ENCODE assay signal across 8 cellular contexts in genomic region chr11:71420455-71421241, GRCh38. TPM values are rescaled to one million over a fixed set of nuclear protein-coding genes. Genes with fewer than 3 reads are reported as not detected.
DNase-seq lines count a peak whose midpoint lies in the region; ATAC-seq, FAIRE-seq and TF ChIP-seq lines count a peak whose summit lies in the region.

No MANE protein-coding gene starts in this region.

- no peaks in the 10 kb centered on the region for H3K9me3 Mint-ChIP-seq in CD14-positive monocyte

- H3K4me3 Mint-ChIP-seq in CD14-positive monocyte: no peak overlapping the region

- DNase-seq in CD14-positive monocyte (ENCODE audit: low spot score) (no peak), GM19238 (ENCODE audit: insufficient read length, low spot score) (peak; percentile 25), NCI-H345 (lab: John Stamatoyannopoulos, UW) (peak; percentile 85), breast epithelium (ENCODE audit: low spot score in 2 of 2) (no peak), HepG2 (ENCODE audit: low spot score) (peak; percentile 48)

- no peaks in the 10 kb centered on the region for H3K27me3 ChIP-seq in breast epithelium
- H3K27me3 ChIP-seq in HepG2 (ENCODE audit: control insufficient read depth in 1 of 2, insufficient read depth in 2 of 2, low read length in 2 of 2): peaks cover 3 to 28% of the 10 kb centered on the region in 2 experiments; a peak in 3 of 5 replicates

- CTCF ChIA-PET in HepG2 (lab: Yijun Ruan, JAX; ENCODE audit: low intra/inter-chr PET ratio, low total read pairs): interaction anchor here (1.8 kb wide), 1 partner anchor 300 kb away, joined by 10 read pairs; no protein-coding TSS in a partner anchor

- peaks cover 4% of the 10 kb centered on the region for H3K4me1 Mint-ChIP-seq in CD14-positive monocyte

- TF ChIP-seq EP300 in HepG2 (IDR thresholded peaks at IDR 0.05; ENCODE audit: low read depth in 2 of 2, low read length in 2 of 2): no peak
- TF ChIP-seq EP300 in HepG2 (CRISPR knock-in tag; IDR thresholded peaks at IDR 0.05; ENCODE audit: borderline replicate concordance): no peak

- no peaks in the 10 kb centered on the region for H4K20me1 ChIP-seq in HepG2 (ENCODE audit: insufficient read depth, low read length)

- H3K36me3 Mint-ChIP-seq in CD14-positive monocyte: no peaks in the 10 kb centered on the region

- intact Hi-C loops in CD14-positive monocyte (cut with micrococcal nuclease): no loop called here
- intact Hi-C loops in breast epithelium (cut with DNase I; ENCODE audit: low total_unique reads): no loop called here
- intact Hi-C loops in HepG2 (cut with micrococcal nuclease; ENCODE audit: unreplicated experiment): no loop called here

- FAIRE-seq in HepG2 (lab: Jason Lieb, UNC): peak; percentile 76

- TF ChIP-seq RAD21 in HepG2 (CRISPR knock-in tag; IDR thresholded peaks at IDR 0.05): peak; percentile 70

- peak; percentile 81 for ATAC-seq in HepG2
- no peak for ATAC-seq in GM18519 (IDR thresholded peaks at IDR 0.05; ENCODE audit: low FRiP score, unreplicated experiment)
- ATAC-seq in GM19324 (IDR thresholded peaks at IDR 0.05; ENCODE audit: low FRiP score, unreplicated experiment): no peak
- no peak for ATAC-seq in HG03432 (IDR thresholded peaks at IDR 0.05; ENCODE audit: unreplicated experiment)

- H3K4me3 ChIP-seq in breast epithelium (no peak overlapping the region), HepG2 (replicated peaks in 1 of 3; ENCODE audit: insufficient read depth in 1 of 3, low read depth in 2 of 3, low read length in 3 of 3) (no peak overlapping the region)

- no peak overlapping the region for H2AFZ ChIP-seq in HepG2 (ENCODE audit: low read length)

- H3K27ac Mint-ChIP-seq in CD14-positive monocyte: no peak overlapping the region

- H3K27ac ChIP-seq in breast epithelium: no peak overlapping the region
- no peak overlapping the region for H3K27ac ChIP-seq in HepG2 (ENCODE audit: extremely low read length, insufficient read depth, low read length)

- H3K79me2 ChIP-seq in HepG2 (ENCODE audit: insufficient read depth, low read length): no peaks in the 10 kb centered on the region

- no peak overlapping the region for H3K4me2 ChIP-seq in HepG2 (ENCODE audit: low read depth, low read length)

- H3K36me3 ChIP-seq in breast epithelium: no peaks in the 10 kb centered on the region
- H3K36me3 ChIP-seq in HepG2 (replicated peaks in 1 of 2; ENCODE audit: control insufficient read depth in 1 of 2, insufficient read depth in 2 of 2, low read length in 2 of 2): no peaks in the 10 kb centered on the region

- TF ChIP-seq CTCF in CD14-positive monocyte (IDR thresholded peaks at IDR 0.05) (peak; percentile 73), breast epithelium (IDR thresholded peaks at IDR 0.05) (peak in 2 of 3 donors; percentile 42 to 50), HepG2 (CRISPR knock-in tag; IDR thresholded peaks at IDR 0.05) (peak; percentile 88)

- H3K9ac ChIP-seq in HepG2 (ENCODE audit: insufficient read depth, low read depth, low read length): no peak overlapping the region

- TF ChIP-seq POLR2A in breast epithelium (IDR thresholded peaks at IDR 0.05) (no peak), HepG2 (IDR thresholded peaks at IDR 0.05; ENCODE audit: insufficient read depth in 1 of 2, low read depth in 2 of 2, low read length in 2 of 2) (no peak)

- in situ Hi-C loops in HepG2 (cut with HindIII; ENCODE audit: extremely low pct_ligation_motif_present, low pct_unique_long_range_greater_than_20kb): loop anchor here (25.0 kb wide), 1 partner anchor 958 kb away; no protein-coding TSS in a partner anchor

- POLR2A ChIA-PET in HepG2 (lab: Yijun Ruan, JAX): no interaction called here

- WGBS in HepG2 (ENCODE audit: low lambda C conversion rate): 44% methylated on average over 16 of the region's 16 CpGs

- H3K9me3 ChIP-seq in breast epithelium: no peaks in the 10 kb centered on the region
- H3K9me3 ChIP-seq in HepG2 (ENCODE audit: low read length): no peaks in the 10 kb centered on the region

- H3K4me1 ChIP-seq in breast epithelium (no peaks in the 10 kb centered on the region), HepG2 (ENCODE audit: insufficient read depth, low read length) (peaks cover 9% of the 10 kb centered on the region; the same call in 1 of the 2 replicates)

- peaks cover 0 to 13% (median 7%) of the 10 kb centered on the region in 3 donors for H3K27me3 Mint-ChIP-seq in CD14-positive monocyte (ENCODE audit: low read depth in 3 of 3)

- BruUV-seq in HepG2 (replicated peaks; lab: Mats Ljungman, UMichigan): no TSS peak

TF ChIP-seq in HepG2, 621 proteins besides CTCF, POLR2A, EP300 and RAD21:
- TF ChIP-seq SMC3 (IDR thresholded peaks at IDR 0.05; ENCODE audit: low read length) (peak; percentile 84), ZNF619 (CRISPR knock-in tag; IDR thresholded peaks at IDR 0.05) (0 out of 2 replicates have a peak, but pooled peaks have one; percentile 33), ZNF598 (CRISPR knock-in tag; IDR thresholded peaks at IDR 0.05; ENCODE audit: borderline replicate concordance) (no peak), XRCC5 (optimal IDR thresholded peaks at IDR 0.05; ENCODE audit: low read length) (peak; percentile 64), PHB2 (IDR thresholded peaks at IDR 0.05; ENCODE audit: partially characterized antibody) (no peak), TGIF2 (CRISPR knock-in tag; IDR thresholded peaks at IDR 0.05) (no peak), CBX5 (CRISPR knock-in tag; IDR thresholded peaks at IDR 0.05; ENCODE audit: borderline replicate concordance) (no peak), HOXA3 (CRISPR knock-in tag; IDR thresholded peaks at IDR 0.05) (peak; percentile 31; the same call in 1 of the 2 replicates), ZNF839 (CRISPR knock-in tag; IDR thresholded peaks at IDR 0.05; ENCODE audit: borderline replicate concordance) (no peak), SALL1 (CRISPR knock-in tag; IDR thresholded peaks at IDR 0.05) (0 out of 2 replicates have a peak, but pooled peaks have one; percentile 21), STAG1 (CRISPR knock-in tag; IDR thresholded peaks at IDR 0.05) (peak; percentile 93), ZKSCAN1 (IDR thresholded peaks at IDR 0.05; ENCODE audit: low read length) (peak; percentile 51; the same call in 1 of the 2 replicates)

RNA-seq across cellular contexts. Expression of gene DHCR7, which starts 27.5 kb away (rescaled TPM):
- polyA plus RNA-seq in CD14-positive monocyte (1 to 10 TPM; 2.2 to 3.9 TPM), HepG2 (2011; rRNA removed) (143 and 241 TPM in 2 replicates)
- total RNA-seq in breast epithelium (10 to 100 TPM; 14.7 to 31.7 (median 25.2) TPM), HepG2 (2016; rRNA removed; fragmentation: Illumina TruSeq; extraction: Trizol) (40.4 and 96.0 TPM in 2 replicates)
- 11.3 and 13.3 TPM in 2 replicates for total RNA-seq in HepG2 (2016; cell fraction: cytosol; rRNA removed; fragmentation: Illumina TruSeq; extraction: Trizol; ENCODE audit: low read depth)
- 38.3 and 98.7 TPM in 2 replicates for total RNA-seq in HepG2 (2016; cell fraction: insoluble cytoplasmic fraction; rRNA removed; fragmentation: Illumina TruSeq; extraction: Trizol)
- 26.9 and 29.4 TPM in 2 replicates for total RNA-seq in HepG2 (2016; cell fraction: membrane; rRNA removed; fragmentation: Illumina TruSeq; extraction: Trizol)
- 77.9 and 89.2 TPM in 2 replicates for total RNA-seq in HepG2 (2016; cell fraction: nucleus; rRNA removed; fragmentation: Illumina TruSeq; extraction: Trizol)
- 92.8 and 116 TPM in 2 replicates for polyA plus RNA-seq in HepG2 (2011; cell fraction: cytosol; rRNA removed)
- polyA plus RNA-seq in HepG2 (2011; cell fraction: nucleus; rRNA removed): 82.1 and 131 TPM in 2 replicates
- 315 and 354 TPM in 2 replicates for polyA plus RNA-seq in HepG2 (2012)
- 16.5 and 16.7 TPM in 2 replicates for polyA plus RNA-seq in HepG2 (2016; cell fraction: cytosol; fragmentation: Illumina TruSeq; extraction: Trizol; ENCODE audit: low read depth)
- 50.6 and 73.9 TPM in 2 replicates for polyA plus RNA-seq in HepG2 (2016; cell fraction: insoluble cytoplasmic fraction; fragmentation: Illumina TruSeq; extraction: Trizol; ENCODE audit: low read depth)
- polyA plus RNA-seq in HepG2 (2016; cell fraction: membrane; fragmentation: Illumina TruSeq; extraction: Trizol; ENCODE audit: low read depth): 26.0 and 32.3 TPM in 2 replicates
- polyA plus RNA-seq in HepG2 (2016; cell fraction: nucleus; fragmentation: Illumina TruSeq; extraction: Trizol; ENCODE audit: insufficient read depth, low read depth): 165 and 172 TPM in 2 replicates
- polyA minus RNA-seq in HepG2 (2011; rRNA and poly(A)+ RNA removed; ENCODE audit: low replicate concordance): 160 and 313 TPM in 2 replicates
- polyA minus RNA-seq in HepG2 (2011; cell fraction: cytosol; rRNA and poly(A)+ RNA removed): 161 and 251 TPM in 2 replicates
- polyA minus RNA-seq in HepG2 (2011; cell fraction: nucleus; rRNA and poly(A)+ RNA removed): 34.2 and 48.4 TPM in 2 replicates

RNA-seq across cellular contexts. Expression of gene NADSYN1, which starts 32.4 kb away (rescaled TPM):
- polyA plus RNA-seq in CD14-positive monocyte (10 to 100 TPM; 44.1 to 44.8 TPM), HepG2 (2011; rRNA removed) (51.5 and 63.4 TPM in 2 replicates)
- total RNA-seq in breast epithelium (10 to 100 TPM; 58.6 to 83.6 (median 70.5) TPM), HepG2 (2016; rRNA removed; fragmentation: Illumina TruSeq; extraction: Trizol) (27.1 and 35.7 TPM in 2 replicates)
- 8.5 and 12.4 TPM in 2 replicates for total RNA-seq in HepG2 (2016; cell fraction: cytosol; rRNA removed; fragmentation: Illumina TruSeq; extraction: Trizol; ENCODE audit: low read depth)
- 24.1 and 36.5 TPM in 2 replicates for total RNA-seq in HepG2 (2016; cell fraction: insoluble cytoplasmic fraction; rRNA removed; fragmentation: Illumina TruSeq; extraction: Trizol)
- total RNA-seq in HepG2 (2016; cell fraction: membrane; rRNA removed; fragmentation: Illumina TruSeq; extraction: Trizol): 13.6 and 14.7 TPM in 2 replicates
- 51.5 and 52.3 TPM in 2 replicates for total RNA-seq in HepG2 (2016; cell fraction: nucleus; rRNA removed; fragmentation: Illumina TruSeq; extraction: Trizol)
- polyA plus RNA-seq in HepG2 (2011; cell fraction: cytosol; rRNA removed): 35.3 and 38.4 TPM in 2 replicates
- 278 and 289 TPM in 2 replicates for polyA plus RNA-seq in HepG2 (2011; cell fraction: nucleus; rRNA removed)
- polyA plus RNA-seq in HepG2 (2012): 36.9 and 39.9 TPM in 2 replicates
- 8.2 and 8.4 TPM in 2 replicates for polyA plus RNA-seq in HepG2 (2016; cell fraction: cytosol; fragmentation: Illumina TruSeq; extraction: Trizol; ENCODE audit: low read depth)
- polyA plus RNA-seq in HepG2 (2016; cell fraction: insoluble cytoplasmic fraction; fragmentation: Illumina TruSeq; extraction: Trizol; ENCODE audit: low read depth): 21.4 and 22.2 TPM in 2 replicates
- 8.4 and 8.9 TPM in 2 replicates for polyA plus RNA-seq in HepG2 (2016; cell fraction: membrane; fragmentation: Illumina TruSeq; extraction: Trizol; ENCODE audit: low read depth)
- 95.9 and 99.0 TPM in 2 replicates for polyA plus RNA-seq in HepG2 (2016; cell fraction: nucleus; fragmentation: Illumina TruSeq; extraction: Trizol; ENCODE audit: insufficient read depth, low read depth)
- polyA minus RNA-seq in HepG2 (2011; rRNA and poly(A)+ RNA removed; ENCODE audit: low replicate concordance): 80.9 and 97.1 TPM in 2 replicates
- polyA minus RNA-seq in HepG2 (2011; cell fraction: cytosol; rRNA and poly(A)+ RNA removed): 17.1 and 19.6 TPM in 2 replicates
- 117 and 142 TPM in 2 replicates for polyA minus RNA-seq in HepG2 (2011; cell fraction: nucleus; rRNA and poly(A)+ RNA removed)

Comparison
In these comparisons a context has a peak if more than half of its experiments do, and no peak if none do; other contexts are left out.
1. DNase-seq: peak in GM19238 (single experiment), NCI-H345 (single experiment) and HepG2 (single experiment); none in CD14-positive monocyte (single experiment) and breast epithelium (0 of 2).
2. Peak in every context shown above with its lines, with median percentiles within 50 percentile points of each other: CTCF ChIP-seq.